In the genomic region with DNA sequence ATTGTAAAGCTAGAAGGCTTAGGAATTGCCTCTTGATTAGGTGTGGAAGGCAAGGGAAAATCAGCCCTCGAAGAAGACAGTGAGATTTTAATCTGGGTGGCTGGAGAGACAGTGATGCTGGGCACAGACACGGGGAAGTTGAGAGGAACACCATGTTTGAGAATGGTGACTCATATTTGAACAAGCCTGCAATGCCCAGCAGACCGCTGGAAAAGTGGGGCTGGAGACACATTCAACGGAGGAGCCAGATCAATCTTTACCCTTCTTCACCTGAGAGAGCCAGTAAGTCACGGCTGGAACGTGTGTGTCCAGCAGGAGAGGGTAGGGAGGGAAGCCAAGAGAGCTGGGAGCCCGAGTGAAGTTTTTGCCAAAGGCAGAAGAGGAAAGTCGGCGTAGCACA, we compare ENCODE assay signal across 15 cellular contexts. TPM values are rescaled to one million over a fixed set of nuclear protein-coding genes. Genes with fewer than 3 reads are reported as not detected.
DNase-seq lines count a peak whose midpoint lies in the region; ATAC-seq and TF ChIP-seq lines count a peak whose summit lies in the region.
"Had no signal": no experiment of that assay in that cellular context is flagged by ENCODE, and none has a peak within 500 bp of the region (broad histone marks: within the 10 kb centered on the region; RNA-seq: fewer than 3 reads in every experiment).

No MANE protein-coding gene starts in this region.

- H3K27me3 ChIP-seq in psoas muscle (ENCODE audit: insufficient read depth in 3 of 3, low read length in 2 of 3), result peaks cover 0 to 5% (median 0%) of the 10 kb centered on the region in 3 donors
- no peaks in the 10 kb centered on the region for H3K27me3 ChIP-seq in uterus

- TF ChIP-seq POLR2A in uterus (IDR thresholded peaks at IDR 0.05), result no peak

- peaks cover 10% of the 10 kb centered on the region for H3K4me1 ChIP-seq in psoas muscle
- H3K4me1 ChIP-seq in uterus, result no peaks in the 10 kb centered on the region

- peak overlapping the region; percentile 90 for H3K27ac ChIP-seq in psoas muscle
- peak overlapping the region; percentile 95 to 99 for H3K27ac ChIP-seq in uterus
- no peak overlapping the region for H3K27ac ChIP-seq in substantia nigra (ENCODE audit: low read depth, low read length, poor library complexity, severe bottlenecking)
- H3K27ac ChIP-seq: C4-2B, GM23248 had no signal

- intact Hi-C loops in psoas muscle (cut with DNase I) (loop anchor here in 1 of 2 donors (10.0 kb wide), 1 partner anchor 291 kb away; no protein-coding TSS in a partner anchor), uterus (cut with DNase I; ENCODE audit: low total_unique reads) (no loop called here)

- WGBS in psoas muscle, 3 donors, result 43 to 79% (median 57%) methylated on average over 9 of the region's 9 CpGs

- ATAC-seq in psoas muscle, result peak in 1 of 4 donors; percentile 20

- TF ChIP-seq CTCF in psoas muscle (IDR thresholded peaks at IDR 0.05) (no peak), uterus (IDR thresholded peaks at IDR 0.05) (no peak)

- DNase-seq in DMS53 treated with DMSO at 0.1 percent for 48 hours (lab: John Stamatoyannopoulos, UW; ENCODE audit: unreplicated experiment), result peak; percentile 43
- no peak for DNase-seq in psoas muscle
- no peak for DNase-seq in uterus
- DNase-seq in NK-92 (lab: John Stamatoyannopoulos, UW; ENCODE audit: unreplicated experiment), result no peak
- no peak for DNase-seq in substantia nigra (lab: John Stamatoyannopoulos, UW)
- no peak for DNase-seq in EL
- DNase-seq: AML-193; Calu3; CD4-positive, alpha-beta T cell; GDM1; GM23248; HCEC 1CT; KBM-7 had no signal

- H3K36me3 ChIP-seq in psoas muscle (ENCODE audit: insufficient read depth in 1 of 2, low read depth in 1 of 2) (no peaks in the 10 kb centered on the region), uterus (no peaks in the 10 kb centered on the region)

- peak overlapping the region; percentile 79 for H3K4me3 ChIP-seq in psoas muscle
- no peak overlapping the region for H3K4me3 ChIP-seq in uterus
- H3K4me3 ChIP-seq: GM23248 had no signal

- H3K9me3 ChIP-seq in psoas muscle (no peaks in the 10 kb centered on the region), uterus (no peaks in the 10 kb centered on the region)

RNA-seq across cellular contexts. Expression of a gene that starts 3.7 kb away (rescaled TPM):
- total RNA-seq in psoas muscle (1 to 10 TPM; 1.5 to 4.4 (median 2.6) TPM), uterus (100 to 1,000 TPM in 3 of 4 donors, 10 to 100 TPM in 1; 29.1 to 225 (median 141) TPM)
- under 1 TPM; 0.42 to 0.93 (median 0.92) TPM for polyA plus RNA-seq in psoas muscle
- total RNA-seq: GM23248 had no signal
- polyA plus RNA-seq: BJ had no signal

Comparison
In these comparisons a context has a peak if more than half of its experiments do, and no peak if none do; other contexts are left out.
1. RNA of a gene that starts 3.7 kb away (total RNA-seq): 29.1 to 225 TPM in uterus; 1.5 to 4.4 TPM in psoas muscle; every median in the first group is over 4 times any median in the second.